ENCODE assay signal across 24 cellular contexts in the genomic region with DNA sequence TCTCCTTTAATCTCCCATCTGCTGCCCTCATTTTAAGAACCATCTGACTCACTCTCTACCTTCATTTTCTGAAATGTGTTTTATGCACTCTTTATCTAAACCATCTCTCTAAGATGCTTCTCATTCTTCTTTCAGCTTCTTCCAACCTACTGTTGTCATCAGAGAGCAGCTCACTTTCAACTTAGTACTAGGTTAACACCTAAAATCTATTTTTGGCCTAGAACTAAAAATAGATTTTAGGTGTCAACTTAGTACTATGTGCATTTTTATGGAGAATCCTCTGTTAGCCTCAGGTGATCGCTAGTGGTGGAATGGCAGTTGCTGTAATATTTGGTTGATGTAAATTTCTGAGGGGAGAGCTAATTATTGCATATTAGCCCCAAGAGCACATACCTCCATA.
"Had no signal": no experiment of that assay in that cellular context is flagged by ENCODE, and none has a peak within 500 bp of the region (broad histone marks: within the 10 kb centered on the region; RNA-seq: fewer than 3 reads in every experiment).

No MANE protein-coding gene starts in this region.

- ATAC-seq: left colon; lower lobe of right lung; natural killer cell; psoas muscle; right cardiac atrium; stimulated activated effector memory CD8-positive, alpha-beta T cell treated with anti-CD3 and anti-CD28 coated beads, Interleukin-12 subunit alpha, Interleukin-12 subunit beta, amount 100 ng/mL, for 72 hours had no signal

- H3K4me1 ChIP-seq: esophagus squamous epithelium, lower lobe of right lung, psoas muscle, stomach, thyroid gland had no signal

- H3K27me3 ChIP-seq: esophagus squamous epithelium, ovary, sigmoid colon, stomach, thyroid gland had no signal

- H3K9me3 ChIP-seq: esophagus squamous epithelium, lower lobe of right lung, ovary, thyroid gland had no signal

- H3K4me3 ChIP-seq: esophagus squamous epithelium, left ventricle myocardium inferior, lower lobe of right lung, ovary, psoas muscle, sigmoid colon, stomach, thyroid gland had no signal

- DNase-seq: effector memory CD4-positive, alpha-beta T cell; erythroblast; esophagus squamous epithelium; foreskin melanocyte; hypothalamus; immature natural killer cell; islet precursor cell; kidney glomerular epithelial cell; left colon; left ventricle myocardium inferior; lower lobe of right lung; natural killer cell; occipital lobe; ovary; posterior cingulate gyrus; psoas muscle; right cardiac atrium; sigmoid colon; stimulated activated CD4-positive, alpha-beta T cell treated with anti-CD3 and anti-CD28 coated beads, Interleukin-2, amount 100 ng/mL, for 24 hours; stimulated activated CD4-positive, alpha-beta T cell treated with anti-CD3 and anti-CD28 coated beads, Interleukin-4, amount 100 ng/mL, for 24 hours; stimulated activated naive CD4-positive, alpha-beta T cell treated with Interleukin-2 at 50 U/mL for 16 hours; stomach; thyroid gland had no signal

- H3K36me3 ChIP-seq: esophagus squamous epithelium, left ventricle myocardium inferior, lower lobe of right lung, ovary, sigmoid colon, stomach, thyroid gland had no signal

- H3K27ac ChIP-seq: esophagus squamous epithelium, left ventricle myocardium inferior, lower lobe of right lung, ovary, psoas muscle, sigmoid colon, stomach, thyroid gland had no signal
